In the genomic region with DNA sequence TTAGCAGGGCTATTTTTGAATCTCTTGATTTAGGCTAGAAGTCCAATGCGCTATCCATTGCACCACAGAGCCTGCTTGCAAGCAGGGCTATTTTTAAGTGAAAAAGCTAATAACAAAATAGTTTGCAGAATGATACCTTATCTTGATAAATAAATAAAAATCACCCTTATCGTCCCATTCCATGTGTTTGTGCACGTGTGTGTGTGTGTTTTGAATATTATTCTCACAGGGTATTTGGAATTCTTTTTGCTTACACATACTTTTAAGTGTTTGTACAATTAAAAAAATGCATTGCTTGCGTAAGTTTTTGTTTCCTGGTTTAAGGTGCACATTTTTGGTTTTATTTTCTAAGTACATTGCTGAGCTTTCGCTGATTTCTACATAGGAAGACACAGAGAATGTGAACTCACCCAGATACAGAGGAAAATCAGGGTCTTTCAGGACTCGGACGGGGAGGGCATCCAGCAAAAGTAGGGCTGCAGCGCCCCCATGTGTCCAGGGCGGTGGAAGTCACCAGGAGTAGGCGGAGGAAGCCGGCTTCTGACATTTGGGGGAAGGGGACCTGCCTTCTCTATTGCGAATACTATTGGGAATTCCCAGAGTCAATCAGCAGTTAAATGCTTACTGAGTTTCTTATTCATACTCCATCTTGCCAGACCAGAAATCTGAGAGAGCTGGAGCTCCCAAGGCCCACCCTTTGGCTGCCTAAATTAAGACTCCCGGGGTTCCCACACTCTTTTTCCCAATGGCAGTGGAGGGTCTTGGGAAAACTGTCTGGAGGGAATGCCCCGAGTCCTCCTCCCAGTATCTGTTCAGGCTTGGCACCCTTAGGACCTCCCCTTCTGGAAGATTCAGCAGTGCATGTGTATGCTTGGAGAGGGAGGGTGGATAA, we compare ENCODE assay signal across 8 cellular contexts. TPM values are rescaled to one million over a fixed set of nuclear protein-coding genes. Genes with fewer than 3 reads are reported as not detected.
A peak's percentile ranks its signal among the peaks of the same experiment; 100 is the strongest.
DNase-seq lines count a peak whose midpoint lies in the region; ATAC-seq and TF ChIP-seq lines count a peak whose summit lies in the region.

No MANE protein-coding gene starts in this region.

- H3K79me2 ChIP-seq in SK-N-SH (ENCODE audit: insufficient read depth), result no peaks in the 10 kb centered on the region

- no peaks in the 10 kb centered on the region for H4K20me1 ChIP-seq in BLaER1
- H4K20me1 ChIP-seq in SK-N-SH (ENCODE audit: insufficient read depth), result no peaks in the 10 kb centered on the region

- H3K27ac Mint-ChIP-seq in activated naive CD4-positive, alpha-beta T cell treated with anti-CD3 and anti-CD28 coated beads, Interleukin-2, amount 10 ng/mL, durations not matched to agents 7 days and 5 days, result no peak overlapping the region

- peak; percentile 98 for TF ChIP-seq CTCF in SK-N-SH (IDR thresholded peaks at IDR 0.05)
- peak in 2 of 3 donors; percentile 55 to 65 for TF ChIP-seq CTCF in ovary (IDR thresholded peaks at IDR 0.05)
- peak; percentile 54 to 96 (median 84) for TF ChIP-seq CTCF in thyroid gland (IDR thresholded peaks at IDR 0.05)

- TF ChIP-seq EP300 in SK-N-SH (IDR thresholded peaks at IDR 0.05; ENCODE audit: borderline replicate concordance in 1 of 2, low read depth in 1 of 2, low read length in 1 of 2) (no peak), ovary (IDR thresholded peaks at IDR 0.05) (no peak)

- no peaks in the 10 kb centered on the region for H3F3A ChIP-seq in SK-N-SH (replicated peaks; ENCODE audit: insufficient read depth)

- H3K27me3 Mint-ChIP-seq in activated naive CD4-positive, alpha-beta T cell treated with anti-CD3 and anti-CD28 coated beads, Interleukin-2, amount 10 ng/mL, durations not matched to agents 7 days and 5 days, result peaks cover 28% of the 10 kb centered on the region

- CTCF ChIA-PET in SK-N-SH (lab: Yijun Ruan, JAX), result interaction anchor here (0.6 to 10.6 kb wide), 80 partner anchors 9 to 1242 kb away, joined by 3 to 92 read pairs (median 4); partner anchors contain the start of genes CD44 and ELF5
- CTCF ChIA-PET in activated naive CD4-positive, alpha-beta T cell treated with anti-CD3 and anti-CD28 coated beads, Interleukin-2, amount 10 ng/mL, durations not matched to agents 7 days and 5 days (lab: Charles Lee), result interaction anchor here (0.6 to 6.9 kb wide), 32 partner anchors 10 to 879 kb away, joined by 3 to 97 read pairs (median 4); partner anchors contain the start of gene ELF5

- H3K4me3 Mint-ChIP-seq in activated naive CD4-positive, alpha-beta T cell treated with anti-CD3 and anti-CD28 coated beads, Interleukin-2, amount 10 ng/mL, durations not matched to agents 7 days and 5 days, result no peak overlapping the region

- H3K9ac ChIP-seq in BLaER1, result no peak overlapping the region
- no peak overlapping the region for H3K9ac ChIP-seq in SK-N-SH

- H3K27me3 ChIP-seq in BLaER1, result no peaks in the 10 kb centered on the region
- no peaks in the 10 kb centered on the region for H3K27me3 ChIP-seq in SK-N-SH (ENCODE audit: insufficient read depth)
- H3K27me3 ChIP-seq in ovary, result no peaks in the 10 kb centered on the region
- no peaks in the 10 kb centered on the region for H3K27me3 ChIP-seq in thyroid gland

- H3K4me1 Mint-ChIP-seq in activated naive CD4-positive, alpha-beta T cell treated with anti-CD3 and anti-CD28 coated beads, Interleukin-2, amount 10 ng/mL, durations not matched to agents 7 days and 5 days, result peaks cover 26% of the 10 kb centered on the region

- TF ChIP-seq POLR2A in ovary (IDR thresholded peaks at IDR 0.05) (no peak), thyroid gland (IDR thresholded peaks at IDR 0.05) (no peak)

- no peaks in the 10 kb centered on the region for H3K9me2 ChIP-seq in SK-N-SH

- WGBS in SK-N-SH (ENCODE audit: low lambda C conversion rate), result 30% methylated on average over 14 of the region's 14 CpGs
- WGBS in ovary, 3 donors, result 12 to 15% (median 14%) methylated on average over 14 of the region's 14 CpGs
- WGBS in thyroid gland, 2 donors, result 20 to 22% methylated on average over 14 of the region's 14 CpGs

- H3K9me3 Mint-ChIP-seq in activated naive CD4-positive, alpha-beta T cell treated with anti-CD3 and anti-CD28 coated beads, Interleukin-2, amount 10 ng/mL, durations not matched to agents 7 days and 5 days, result no peaks in the 10 kb centered on the region

- H3K36me3 ChIP-seq in BLaER1 (no peaks in the 10 kb centered on the region), SK-N-SH (replicated peaks in 1 of 2; ENCODE audit: control insufficient read depth in 1 of 2, insufficient read depth in 2 of 2, low read length in 1 of 2) (no peaks in the 10 kb centered on the region), ovary (no peaks in the 10 kb centered on the region), thyroid gland (no peaks in the 10 kb centered on the region)

- DNase-seq in LoVo (ENCODE audit: low spot score) (peak; percentile 64), SK-N-SH (peak; percentile 84), glomerular endothelial cell (ENCODE audit: extremely low read depth, low read depth, low spot score) (peak; percentile 27), ovary (peak; percentile 58 to 83 (median 74)), thyroid gland (peak; percentile 76 to 84)
- peak; percentile 89 for DNase-seq in activated naive CD4-positive, alpha-beta T cell treated with anti-CD3 and anti-CD28 coated beads, Interleukin-2, amount 10 ng/mL, durations not matched to agents 7 days and 5 days

- no peaks in the 10 kb centered on the region for H3K36me3 Mint-ChIP-seq in activated naive CD4-positive, alpha-beta T cell treated with anti-CD3 and anti-CD28 coated beads, Interleukin-2, amount 10 ng/mL, durations not matched to agents 7 days and 5 days

- intact Hi-C loops in ovary (cut with DNase I) (loop anchor here (2.0 to 10.0 kb wide), 5 partner anchors 395 to 805 kb away; no protein-coding TSS in a partner anchor), thyroid gland (cut with DNase I) (loop anchor here (10.0 kb wide), 2 partner anchors 467 to 807 kb away; no protein-coding TSS in a partner anchor)

- H3K9me3 ChIP-seq in BLaER1, result no peaks in the 10 kb centered on the region
- no peaks in the 10 kb centered on the region for H3K9me3 ChIP-seq in SK-N-SH
- H3K9me3 ChIP-seq in ovary, result no peaks in the 10 kb centered on the region
- no peaks in the 10 kb centered on the region for H3K9me3 ChIP-seq in thyroid gland

- H3K4me1 ChIP-seq in BLaER1 (peaks cover 35% of the 10 kb centered on the region), SK-N-SH (ENCODE audit: control insufficient read depth in 1 of 2, insufficient read depth in 2 of 2, low read depth in 1 of 2, low read length in 1 of 2) (peaks cover 5 to 28% of the 10 kb centered on the region in 2 experiments; a peak in 2 of 4 replicates), ovary (ENCODE audit: insufficient read depth) (no peaks in the 10 kb centered on the region), thyroid gland (peaks cover 25 to 28% of the 10 kb centered on the region in 2 donors)

- peak overlapping the region; percentile 33; the same call in 1 of the 2 replicates for H2AFZ ChIP-seq in SK-N-SH (ENCODE audit: low read depth)

- H3K27ac ChIP-seq in BLaER1 (no peak overlapping the region), SK-N-SH (ENCODE audit: low read depth in 2 of 2, low read length in 1 of 2) (no peak overlapping the region), ovary (no peak overlapping the region), thyroid gland (peak overlapping the region in 2 of 3 donors; percentile 55 to 87)

- peak; percentile 99 for TF ChIP-seq RAD21 in SK-N-SH (IDR thresholded peaks at IDR 0.05; ENCODE audit: low read length)

- no peak overlapping the region for H3K4me3 ChIP-seq in BLaER1
- peak overlapping the region in 1 of 2 experiments; percentile 10; a peak in 1 of 4 replicates for H3K4me3 ChIP-seq in SK-N-SH (ENCODE audit: low read depth in 2 of 2, low read length in 1 of 2)
- H3K4me3 ChIP-seq in ovary, result no peak overlapping the region
- H3K4me3 ChIP-seq in thyroid gland (replicated peaks in 1 of 3), result peak overlapping the region in 1 of 3 donors; percentile 0

- H3K4me2 ChIP-seq in BLaER1 (peak overlapping the region; percentile 57; the same call in 1 of the 2 replicates), SK-N-SH (no peak overlapping the region)

- ATAC-seq in GM19395 (IDR thresholded peaks at IDR 0.05; ENCODE audit: unreplicated experiment), result peak; percentile 46

- POLR2A ChIA-PET in SK-N-SH (lab: Yijun Ruan, JAX), result no interaction called here

TF ChIP-seq in SK-N-SH, 30 proteins besides CTCF, POLR2A, EP300 and RAD21:
- TF ChIP-seq SMC3 (IDR thresholded peaks at IDR 0.05; ENCODE audit: low read depth, low read length) (peak; percentile 98), CHD2 (IDR thresholded peaks at IDR 0.05; ENCODE audit: low read length, partially characterized antibody) (peak; percentile 42), NRF1 (IDR thresholded peaks at IDR 0.05; ENCODE audit: low read depth, low read length) (peak; percentile 13; the same call in 1 of the 2 replicates), RCOR1 (IDR thresholded peaks at IDR 0.05; ENCODE audit: low read length) (no peak), SIN3A (IDR thresholded peaks at IDR 0.05; ENCODE audit: borderline replicate concordance, low read depth, low read length) (no peak)
- TF ChIP-seq, protein P1, sequence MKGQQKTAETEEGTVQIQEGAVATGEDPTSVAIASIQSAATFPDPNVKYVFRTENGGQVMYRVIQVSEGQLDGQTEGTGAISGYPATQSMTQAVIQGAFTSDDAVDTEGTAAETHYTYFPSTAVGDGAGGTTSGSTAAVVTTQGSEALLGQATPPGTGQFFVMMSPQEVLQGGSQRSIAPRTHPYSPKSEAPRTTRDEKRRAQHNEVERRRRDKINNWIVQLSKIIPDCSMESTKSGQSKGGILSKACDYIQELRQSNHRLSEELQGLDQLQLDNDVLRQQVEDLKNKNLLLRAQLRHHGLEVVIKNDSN (IDR thresholded peaks at IDR 0.05; ENCODE audit: borderline replicate concordance, low read depth), result no peak
TF ChIP-seq in SK-N-SH: peak in this region for 3.

RNA-seq across cellular contexts. Expression of gene SLC1A2, which starts 27.2 kb away (rescaled TPM):
- under 0.01 and 0.05 TPM in 2 replicates for polyA plus RNA-seq in SK-N-SH (2012; rRNA removed)
- 0.01 and 0.04 TPM in 2 replicates for polyA plus RNA-seq in SK-N-SH (2012; cell fraction: cytosol; rRNA removed)
- 0.02 TPM in 1 of 2 replicates, not detected in the other for polyA plus RNA-seq in SK-N-SH (2012; cell fraction: nucleus; rRNA removed)
- not detected in 2 replicates for total RNA-seq in glomerular endothelial cell
- under 1 TPM; 0.10 to 0.80 (median 0.20) TPM for total RNA-seq in ovary
- under 1 TPM; 0.02 to 0.15 TPM for polyA plus RNA-seq in ovary
- total RNA-seq in thyroid gland, result 1 to 10 TPM in 1 of 4 donors, under 1 TPM in 3; 0.05 to 1.2 (median 0.54) TPM

Comparison
In these comparisons a context has a peak if more than half of its experiments do, and no peak if none do; other contexts are left out.
1. H3K27ac ChIP-seq: peak in thyroid gland (2 of 3); none in BLaER1 (single experiment), SK-N-SH (0 of 2) and ovary (0 of 2).
2. DNase-seq: peak in every context shown above with its lines; median percentile 89 in activated naive CD4-positive, alpha-beta T cell treated with anti-CD3 and anti-CD28 coated beads, Interleukin-2, amount 10 ng/mL, durations not matched to agents 7 days and 5 days; 84 in SK-N-SH; 80 in thyroid gland; 74 in ovary; 64 in LoVo; 27 in glomerular endothelial cell.
3. Peak in every context shown above with its lines, with median percentiles within 50 percentile points of each other: CTCF ChIP-seq.